Comparison of ENCODE assay signal across 19 cellular contexts in the genomic region with DNA sequence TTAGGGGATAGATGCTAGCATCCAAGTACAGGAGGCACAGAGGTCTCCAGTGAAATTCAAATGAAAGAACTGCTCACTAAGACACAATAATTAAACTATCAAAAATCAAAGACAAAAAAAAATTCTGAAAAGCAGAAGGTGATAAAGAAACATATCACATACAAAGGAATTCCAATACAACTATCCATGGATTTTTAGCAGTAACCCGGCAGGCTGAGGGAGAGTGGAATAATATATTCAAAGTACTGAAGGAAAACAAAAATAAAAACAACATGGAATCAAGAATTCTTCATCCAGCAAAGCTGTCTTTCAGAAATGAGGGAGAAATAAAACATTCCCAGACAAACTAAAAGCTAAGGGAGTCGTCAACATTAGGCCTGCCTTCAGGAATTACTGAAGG. TPM values are rescaled to one million over a fixed set of nuclear protein-coding genes. Genes with fewer than 3 reads are reported as not detected.
DNase-seq lines count a peak whose midpoint lies in the region; ATAC-seq and TF ChIP-seq lines count a peak whose summit lies in the region.
"Had no signal": no experiment of that assay in that cellular context is flagged by ENCODE, and none has a peak within 500 bp of the region (broad histone marks: within the 10 kb centered on the region; RNA-seq: fewer than 3 reads in every experiment).

No MANE protein-coding gene starts in this region.

- H3K27me3 ChIP-seq in HCT116 (ENCODE audit: insufficient read depth, low read length): no peaks in the 10 kb centered on the region
- H3K27me3 ChIP-seq: BE2C, BLaER1 had no signal

- ATAC-seq in HCT116: no peak
- ATAC-seq in central memory CD8-positive, alpha-beta T cell (replicated peaks; ENCODE audit: extremely low read depth, poor library complexity, severe bottlenecking): no peak
- no peak for ATAC-seq in left ventricle myocardium superior
- no peak for ATAC-seq in left colon

- H3K4me3 ChIP-seq in HCT116 (replicated peaks in 1 of 2; ENCODE audit: low read depth in 1 of 2, low read length in 2 of 2): no peak overlapping the region
- no peak overlapping the region for H3K4me3 ChIP-seq in HEK293 (ENCODE audit: low read depth, low read length)
- H3K4me3 ChIP-seq: BLaER1 had no signal

- no peaks in the 10 kb centered on the region for H3K27me3 Mint-ChIP-seq in central memory CD8-positive, alpha-beta T cell

- peaks cover 12% of the 10 kb centered on the region for H3K9me3 Mint-ChIP-seq in central memory CD8-positive, alpha-beta T cell

- no peaks in the 10 kb centered on the region for H4K20me1 ChIP-seq in HCT116 (ENCODE audit: insufficient read depth)
- H4K20me1 ChIP-seq: BLaER1 had no signal

- CTCF ChIA-PET in HCT116 (lab: Charles Lee) (no interaction called here), HEK293 (lab: Yijun Ruan, JAX) (no interaction called here), RWPE1 (lab: Yijun Ruan, JAX) (no interaction called here)

- POLR2A ChIA-PET in HCT116 (lab: Charles Lee) (no interaction called here), HEK293 (lab: Yijun Ruan, JAX) (no interaction called here), RWPE1 (lab: Yijun Ruan, JAX; ENCODE audit: low non-redundant PET) (no interaction called here)

- H2AFZ ChIP-seq in HCT116 (ENCODE audit: low read depth, low read length, poor library complexity, severe bottlenecking): no peak overlapping the region

- RAD21 ChIA-PET in HCT116 (lab: Charles Lee; ENCODE audit: low non-redundant PET in 1 of 2, low total read pairs in 2 of 2, uncharacterized antibody in 2 of 2, unreplicated experiment in 2 of 2): no interaction called here

- H3K4me1 ChIP-seq in HCT116 (ENCODE audit: control insufficient read depth in 1 of 2, insufficient read depth in 2 of 2, low read length in 2 of 2) (no peaks in the 10 kb centered on the region), HEK293 (ENCODE audit: control insufficient read depth, insufficient read depth, low read length) (no peaks in the 10 kb centered on the region)
- H3K4me1 ChIP-seq: BE2C, BLaER1 had no signal

- H3K36me3 Mint-ChIP-seq in central memory CD8-positive, alpha-beta T cell (ENCODE audit: insufficient read depth): peaks cover 6% of the 10 kb centered on the region
- H3K36me3 Mint-ChIP-seq: CD14-positive monocyte had no signal

- H3K36me3 ChIP-seq in HCT116 (ENCODE audit: control insufficient read depth in 1 of 2, insufficient read depth in 2 of 2, low read length in 2 of 2): no peaks in the 10 kb centered on the region
- H3K36me3 ChIP-seq in HEK293 (ENCODE audit: control insufficient read depth in 2 of 2, insufficient read depth in 1 of 2, low read length in 2 of 2): no peaks in the 10 kb centered on the region
- H3K36me3 ChIP-seq: BE2C, BLaER1 had no signal

- TF ChIP-seq RAD21 in HCT116 (IDR thresholded peaks at IDR 0.05; ENCODE audit: low read depth): no peak

- peaks cover 30% of the 10 kb centered on the region for H3K4me1 Mint-ChIP-seq in central memory CD8-positive, alpha-beta T cell
- H3K4me1 Mint-ChIP-seq: CD14-positive monocyte; CD4-positive, CD25-positive, alpha-beta regulatory T cell had no signal

- DNase-seq in HCT116 (ENCODE audit: low read depth, low spot score): no peak
- no peak for DNase-seq in central memory CD8-positive, alpha-beta T cell (ENCODE audit: low spot score in 2 of 2)
- no peak for DNase-seq in left ventricle myocardium superior
- DNase-seq in RWPE1 (ENCODE audit: low spot score): no peak
- no peak for DNase-seq in left colon
- DNase-seq: 8988T; ACHN; BE2C; C1 segment of cervical spinal cord; Calu3; CD4-positive, alpha-beta memory T cell; CD4-positive, CD25-positive, alpha-beta regulatory T cell; CD8-positive, alpha-beta memory T cell; COR-L47; DMS79 treated with DMSO at 0.1 percent for 48 hours; GF-D8 had no signal

- H3K27ac ChIP-seq in HCT116 (ENCODE audit: low read depth, low read length) (no peak overlapping the region), HEK293 (ENCODE audit: extremely low read depth, low read depth, low read length) (no peak overlapping the region), RWPE1 (no peak overlapping the region)
- H3K27ac ChIP-seq: BLaER1 had no signal

- TF ChIP-seq POLR2A in HCT116 (IDR thresholded peaks at IDR 0.05; ENCODE audit: borderline replicate concordance, extremely low read depth, insufficient read depth, insufficient read length): no peak

- H3K27ac Mint-ChIP-seq in central memory CD8-positive, alpha-beta T cell (ENCODE audit: low read depth): peak overlapping the region; percentile 77
- H3K27ac Mint-ChIP-seq: CD14-positive monocyte; CD4-positive, CD25-positive, alpha-beta regulatory T cell had no signal

- no peaks in the 10 kb centered on the region for H3K79me2 ChIP-seq in HCT116 (ENCODE audit: insufficient read depth, low read length)

- H3K4me2 ChIP-seq in HCT116 (ENCODE audit: low read length): no peak overlapping the region
- H3K4me2 ChIP-seq: BLaER1 had no signal

- no TSS peak for BruUV-seq in HCT116 (replicated peaks; lab: Mats Ljungman, UMichigan)

- H3K9me2 ChIP-seq in HCT116 (ENCODE audit: insufficient read depth): no peaks in the 10 kb centered on the region

- H3K4me3 Mint-ChIP-seq in central memory CD8-positive, alpha-beta T cell: no peak overlapping the region
- H3K4me3 Mint-ChIP-seq: CD14-positive monocyte; CD4-positive, alpha-beta memory T cell; CD4-positive, CD25-positive, alpha-beta regulatory T cell had no signal

- TF ChIP-seq CTCF in HCT116 (IDR thresholded peaks at IDR 0.05 in 2 of 3, conservative IDR thresholded peaks at IDR 0.05 in 1 of 3; ENCODE audit: borderline replicate concordance in 1 of 3, insufficient read depth in 1 of 3, low read depth in 2 of 3, low read length in 2 of 3) (no peak), HEK293 (tag by site-specific recombination; IDR thresholded peaks at IDR 0.05) (no peak), RWPE1 (conservative IDR thresholded peaks at IDR 0.05; ENCODE audit: low read depth) (no peak)

- no peak overlapping the region for H3K9ac ChIP-seq in HCT116 (ENCODE audit: low read length)
- H3K9ac ChIP-seq: BLaER1 had no signal

- H3K9me3 ChIP-seq in HCT116 (ENCODE audit: control insufficient read depth in 1 of 2, insufficient read depth in 1 of 2, low read depth in 1 of 2, low read length in 2 of 2) (peaks cover 0 to 12% of the 10 kb centered on the region in 2 experiments; a peak in 2 of 4 replicates), HEK293 (ENCODE audit: control insufficient read depth, insufficient read depth, low read depth, low read length) (no peaks in the 10 kb centered on the region)
- H3K9me3 ChIP-seq: BE2C had no signal

- intact Hi-C loops in HCT116 (cut with micrococcal nuclease) (no loop called here), left ventricle myocardium superior (cut with micrococcal nuclease) (no loop called here), left colon (cut with DNase I, micrococcal nuclease) (no loop called here)

TF ChIP-seq in HCT116, 20 proteins besides CTCF, POLR2A, EP300 and RAD21:
- peak; percentile 51; the same call in 1 of the 2 replicates for TF ChIP-seq CBX3 (IDR thresholded peaks at IDR 0.05; ENCODE audit: low read depth)
- TF ChIP-seq SRF (IDR thresholded peaks at IDR 0.05; ENCODE audit: low read depth): no peak
- no peak for TF ChIP-seq SIN3A (IDR thresholded peaks at IDR 0.05; ENCODE audit: low read depth)

TF ChIP-seq in HEK293, 187 proteins besides CTCF, POLR2A, EP300 and RAD21 (continues in another document):
- TF ChIP-seq ZNF510 (tag by site-specific recombination; IDR thresholded peaks at IDR 0.05; ENCODE audit: insufficient replicate concordance) (no peak), ZFP41 (tag by site-specific recombination; IDR thresholded peaks at IDR 0.05; ENCODE audit: borderline replicate concordance) (no peak), ZNF114 (tag by site-specific recombination; IDR thresholded peaks at IDR 0.05) (no peak), ZNF501 (tag by site-specific recombination; IDR thresholded peaks at IDR 0.05) (no peak), ZIC2 (tag by site-specific recombination; IDR thresholded peaks at IDR 0.05) (no peak), ZSCAN30 (tag by site-specific recombination; IDR thresholded peaks at IDR 0.05) (no peak), ZNF248 (tag by site-specific recombination; IDR thresholded peaks at IDR 0.05) (no peak), YY1 (tag by site-specific recombination; IDR thresholded peaks at IDR 0.05) (no peak), ZNF133 (tag by site-specific recombination; IDR thresholded peaks at IDR 0.05) (no peak), KLF9 (tag by site-specific recombination; IDR thresholded peaks at IDR 0.05; ENCODE audit: low read depth) (no peak), ZNF629 (tag by site-specific recombination; IDR thresholded peaks at IDR 0.05) (no peak), TRIM28 (IDR thresholded peaks at IDR 0.05; ENCODE audit: borderline replicate concordance, low read length) (peak; percentile 66; the same call in 1 of the 2 replicates), SETDB1 (IDR thresholded peaks at IDR 0.05; ENCODE audit: insufficient read length, low read length) (peak; percentile 88), ZNF791 (tag by site-specific recombination; IDR thresholded peaks at IDR 0.05) (peak; percentile 99), ZNF555 (tag by site-specific recombination; conservative IDR thresholded peaks at IDR 0.05) (no peak), ZNF514 (tag by site-specific recombination; IDR thresholded peaks at IDR 0.05) (no peak), ZNF621 (tag by site-specific recombination; IDR thresholded peaks at IDR 0.05) (no peak), HOXC10 (CRISPR knock-in tag; IDR thresholded peaks at IDR 0.05) (no peak), ZNF146 (tag by site-specific recombination; IDR thresholded peaks at IDR 0.05) (no peak)
- TF ChIP-seq, protein P1, sequence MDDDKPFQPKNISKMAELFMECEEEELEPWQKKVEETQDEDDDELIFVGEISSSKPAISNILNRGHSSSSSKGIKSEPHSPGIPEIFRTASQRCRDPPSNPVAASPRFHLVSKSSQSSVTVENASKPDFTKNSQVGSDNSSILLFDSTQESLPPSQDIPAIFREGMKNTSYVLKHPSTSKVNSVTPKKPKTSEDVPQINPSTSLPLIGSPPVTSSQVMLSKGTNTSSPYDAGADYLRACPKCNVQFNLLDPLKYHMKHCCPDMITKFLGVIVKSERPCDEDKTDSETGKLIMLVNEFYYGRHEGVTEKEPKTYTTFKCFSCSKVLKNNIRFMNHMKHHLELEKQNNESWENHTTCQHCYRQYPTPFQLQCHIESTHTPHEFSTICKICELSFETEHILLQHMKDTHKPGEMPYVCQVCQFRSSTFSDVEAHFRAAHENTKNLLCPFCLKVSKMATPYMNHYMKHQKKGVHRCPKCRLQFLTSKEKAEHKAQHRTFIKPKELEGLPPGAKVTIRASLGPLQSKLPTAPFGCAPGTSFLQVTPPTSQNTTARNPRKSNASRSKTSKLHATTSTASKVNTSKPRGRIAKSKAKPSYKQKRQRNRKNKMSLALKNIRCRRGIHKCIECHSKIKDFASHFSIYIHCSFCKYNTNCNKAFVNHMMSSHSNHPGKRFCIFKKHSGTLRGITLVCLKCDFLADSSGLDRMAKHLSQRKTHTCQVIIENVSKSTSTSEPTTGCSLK (tag by site-specific recombination; IDR thresholded peaks at IDR 0.05): no peak

RNA-seq across cellular contexts. Expression of gene A2M, which starts 31.9 kb away (rescaled TPM):
- total RNA-seq in HCT116 (2021; ENCODE audit: unreplicated experiment) (3.0 TPM), left ventricle myocardium superior (569 TPM), left colon (100 to 1,000 TPM in 1 of 2 donors, 10 to 100 TPM in 1; 83.4 to 227 TPM)
- polyA plus RNA-seq in HCT116 (2012): 0.13 and 0.61 TPM in 2 replicates
- total RNA-seq: Calu3; CD4-positive, CD25-positive, alpha-beta regulatory T cell had no signal
- polyA plus RNA-seq: CD4-positive, CD25-positive, alpha-beta regulatory T cell had no signal

Comparison
In these comparisons a context has a peak if more than half of its experiments do, and no peak if none do; other contexts are left out.
1. RNA of gene A2M, which starts 31.9 kb away (total RNA-seq): 569 TPM in left ventricle myocardium superior (single experiment) and 83.4 to 227 TPM in left colon; 3.0 TPM in HCT116 (single experiment); every median in the first group is over 10 times any median in the second.